Comparison of ENCODE assay signal across 8 cellular contexts in genomic region chr1:47192458-47193384, GRCh38.
DNase-seq lines count a peak whose midpoint lies in the region; ATAC-seq and FAIRE-seq lines count a peak whose summit lies in the region.

No MANE protein-coding gene starts in this region.

- peak; percentile 34 for FAIRE-seq in G401.6 (lab: Jason Lieb, UNC)

- ATAC-seq in HG02610 (IDR thresholded peaks at IDR 0.05; ENCODE audit: unreplicated experiment) (peak; percentile 62), GM18873 (IDR thresholded peaks at IDR 0.05; ENCODE audit: low FRiP score, unreplicated experiment) (no peak)

- DNase-seq in NCI-H2227 treated with DMSO at 0.1 percent for 48 hours (lab: John Stamatoyannopoulos, UW) (peak; percentile 63), cerebellar cortex (ENCODE audit: low spot score) (peak; percentile 64), left kidney (ENCODE audit: low read depth, low spot score) (peak; percentile 90)
- DNase-seq in activated CD4-positive, alpha-beta T cell treated with anti-CD3 and anti-CD28 coated beads for 1 hour: peak; percentile 48
- DNase-seq in stimulated activated CD4-positive, alpha-beta T cell treated with anti-CD3 and anti-CD28 coated beads, Interleukin-4, amount 100 ng/mL, for 1 hour: peak; percentile 67
